In the genomic region with DNA sequence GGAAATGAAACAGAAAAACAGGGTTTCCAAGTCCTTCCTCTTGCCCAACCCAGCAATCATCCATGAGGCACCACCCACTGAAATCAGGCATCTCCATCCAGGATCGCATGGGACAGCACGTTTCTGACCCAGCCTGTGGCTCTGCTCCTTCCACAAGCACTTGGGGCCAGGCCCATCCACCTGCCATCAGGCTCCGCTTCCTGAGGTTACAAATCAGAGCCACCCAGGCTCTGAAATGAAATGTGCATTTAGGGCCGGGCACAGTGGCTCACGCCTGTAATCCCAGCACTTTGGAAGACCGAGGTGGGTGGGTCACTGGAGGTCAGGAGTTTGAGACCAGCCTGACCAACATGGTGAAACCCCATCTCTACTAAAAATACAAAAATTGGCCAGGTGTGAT, we compare ENCODE assay signal across 33 cellular contexts. TPM values are rescaled to one million over a fixed set of nuclear protein-coding genes. Genes with fewer than 3 reads are reported as not detected.
"Had no signal": no experiment of that assay in that cellular context is flagged by ENCODE, and none has a peak within 500 bp of the region (broad histone marks: within the 10 kb centered on the region; RNA-seq: fewer than 3 reads in every experiment).

No MANE protein-coding gene starts in this region.

- ATAC-seq: activated naive CD4-positive, alpha-beta T cell treated with anti-CD3 and anti-CD28 coated beads, Interleukin-2, amount 50 U/mL, for 72 hours; activated T-cell treated with anti-CD3 and anti-CD28 coated beads, Interleukin-2, amount 50 U/mL, for 4 hours; Panc1 had no signal

- DNase-seq: activated CD4-positive, alpha-beta T cell treated with anti-CD3 and anti-CD28 coated beads, Interleukin-2, amount 10 ng/mL, durations not matched to agents 7 days and 5 days; activated CD4-positive, alpha-beta T cell treated with anti-CD3 and anti-CD28 coated beads, Interleukin-2, amount 50 U/mL, for 48 hours; activated CD8-positive, alpha-beta memory T cell treated with anti-CD3 and anti-CD28 coated beads, Interleukin-2, amount 50 U/mL, for 4 hours; activated gamma-delta T cell treated with Interleukin-2 at 50 U/mL for 16 hours; activated naive CD4-positive, alpha-beta T cell treated with anti-CD3 and anti-CD28 coated beads for 36 hours; activated T-cell treated with anti-CD3 and anti-CD28 coated beads for 4 hours; activated T-cell treated with anti-CD3 and anti-CD28 coated beads, Interleukin-2, amount 50 U/mL, for 4 hours; adrenal gland; caudate nucleus; Kasumi-1; KG1; MG63; NCI-H1048; NCI-H1105 treated with DMSO at 0.1 percent for 48 hours; NCI-H1436; NCI-H1694; NCI-H1930; NCI-H2081 treated with DMSO at 0.1 percent for 48 hours; NCI-H226; NCI-H446 treated with DMSO at 0.1 percent for 48 hours; NCI-H524; NCI-H69; SHP77; SJCRH30; T1000 had no signal

- H3K4me1 ChIP-seq: adrenal gland, SJCRH30 had no signal

- H3K4me3 ChIP-seq: adrenal gland, MG63, SJCRH30, SK-N-MC had no signal

- H3K36me3 ChIP-seq: adrenal gland, MG63, SJCRH30 had no signal

- FAIRE-seq: bronchial epithelial cell had no signal

- H3K27ac ChIP-seq: adrenal gland, SJCRH30, SK-N-MC had no signal

- H3K9me3 ChIP-seq: adrenal gland, MG63, SJCRH30 had no signal

- H3K27me3 ChIP-seq: adrenal gland, MG63, SJCRH30 had no signal

RNA-seq across cellular contexts. Expression of a gene that starts 0.7 kb away (rescaled TPM):
- total RNA-seq: activated CD4-positive, alpha-beta T cell treated with anti-CD3 and anti-CD28 coated beads, Interleukin-2, amount 10 ng/mL, durations not matched to agents 7 days and 5 days; activated naive CD4-positive, alpha-beta T cell treated with anti-CD3 and anti-CD28 coated beads for 36 hours; activated naive CD4-positive, alpha-beta T cell treated with anti-CD3 and anti-CD28 coated beads, Interleukin-2, amount 50 U/mL, for 72 hours; activated T-cell treated with anti-CD3 and anti-CD28 coated beads, Interleukin-2, amount 50 U/mL, for 4 hours; activated T-helper 1 cell treated with anti-CD3 and anti-CD28 coated beads, Interleukin-12 subunit alpha, Interleukin-12 subunit beta, Interleukin-2, Interleukin-4 antibody, amounts not matched to agents 30 ng/mL and 10 ng/mL and 1 ng/mL, durations not matched to agents 14 hours and 24 hours and 36 hours; adrenal gland; SJCRH30; T-helper 1 cell treated with Interleukin-12 subunit alpha and Interleukin-12 subunit beta and Interleukin-4 antibody, amounts not matched to agents 30 ng/mL and 1 ng/mL, for 36 hours; T-helper 2 cell treated with Interferon-gamma antibody and Interleukin-4, amounts not matched to agents 100 ng/mL and 5 ng/mL, for 36 hours had no signal

RNA-seq across cellular contexts. Expression of a gene that starts 15.4 kb away (rescaled TPM):
- total RNA-seq: activated CD4-positive, alpha-beta T cell treated with anti-CD3 and anti-CD28 coated beads, Interleukin-2, amount 10 ng/mL, durations not matched to agents 7 days and 5 days; activated naive CD4-positive, alpha-beta T cell treated with anti-CD3 and anti-CD28 coated beads for 36 hours; activated T-helper 1 cell treated with anti-CD3 and anti-CD28 coated beads, Interleukin-12 subunit alpha, Interleukin-12 subunit beta, Interleukin-2, Interleukin-4 antibody, amounts not matched to agents 30 ng/mL and 10 ng/mL and 1 ng/mL, durations not matched to agents 14 hours and 24 hours and 36 hours; adrenal gland; SJCRH30; T-helper 1 cell treated with Interleukin-12 subunit alpha and Interleukin-12 subunit beta and Interleukin-4 antibody, amounts not matched to agents 30 ng/mL and 1 ng/mL, for 36 hours; T-helper 2 cell treated with Interferon-gamma antibody and Interleukin-4, amounts not matched to agents 100 ng/mL and 5 ng/mL, for 36 hours had no signal

RNA-seq across cellular contexts. Expression of a gene that starts 35.6 kb away (rescaled TPM):
- total RNA-seq: activated CD4-positive, alpha-beta T cell treated with anti-CD3 and anti-CD28 coated beads, Interleukin-2, amount 10 ng/mL, durations not matched to agents 7 days and 5 days; activated naive CD4-positive, alpha-beta T cell treated with anti-CD3 and anti-CD28 coated beads for 36 hours; activated naive CD4-positive, alpha-beta T cell treated with anti-CD3 and anti-CD28 coated beads, Interleukin-2, amount 50 U/mL, for 72 hours; activated T-cell treated with anti-CD3 and anti-CD28 coated beads, Interleukin-2, amount 50 U/mL, for 4 hours; activated T-helper 1 cell treated with anti-CD3 and anti-CD28 coated beads, Interleukin-12 subunit alpha, Interleukin-12 subunit beta, Interleukin-2, Interleukin-4 antibody, amounts not matched to agents 30 ng/mL and 10 ng/mL and 1 ng/mL, durations not matched to agents 14 hours and 24 hours and 36 hours; RPMI7951; SJCRH30; T-helper 1 cell treated with Interleukin-12 subunit alpha and Interleukin-12 subunit beta and Interleukin-4 antibody, amounts not matched to agents 30 ng/mL and 1 ng/mL, for 36 hours; T-helper 2 cell treated with Interferon-gamma antibody and Interleukin-4, amounts not matched to agents 100 ng/mL and 5 ng/mL, for 36 hours had no signal

RNA-seq across cellular contexts. Expression of a gene that starts 53.6 kb away (rescaled TPM):
- total RNA-seq: activated CD4-positive, alpha-beta T cell treated with anti-CD3 and anti-CD28 coated beads, Interleukin-2, amount 10 ng/mL, durations not matched to agents 7 days and 5 days; activated naive CD4-positive, alpha-beta T cell treated with anti-CD3 and anti-CD28 coated beads for 36 hours; activated T-cell treated with anti-CD3 and anti-CD28 coated beads, Interleukin-2, amount 50 U/mL, for 4 hours; adrenal gland; SJCRH30; T-helper 1 cell treated with Interleukin-12 subunit alpha and Interleukin-12 subunit beta and Interleukin-4 antibody, amounts not matched to agents 30 ng/mL and 1 ng/mL, for 36 hours; T-helper 2 cell treated with Interferon-gamma antibody and Interleukin-4, amounts not matched to agents 100 ng/mL and 5 ng/mL, for 36 hours had no signal
- polyA plus RNA-seq: adrenal gland had no signal

RNA-seq across cellular contexts. Expression of a gene that starts 55.4 kb away (rescaled TPM):
- total RNA-seq: T-helper 1 cell treated with Interleukin-12 subunit alpha and Interleukin-12 subunit beta and Interleukin-4 antibody, amounts not matched to agents 30 ng/mL and 1 ng/mL, for 36 hours had no signal
